Comparison of ENCODE assay signal across 2 cellular contexts in the genomic region with DNA sequence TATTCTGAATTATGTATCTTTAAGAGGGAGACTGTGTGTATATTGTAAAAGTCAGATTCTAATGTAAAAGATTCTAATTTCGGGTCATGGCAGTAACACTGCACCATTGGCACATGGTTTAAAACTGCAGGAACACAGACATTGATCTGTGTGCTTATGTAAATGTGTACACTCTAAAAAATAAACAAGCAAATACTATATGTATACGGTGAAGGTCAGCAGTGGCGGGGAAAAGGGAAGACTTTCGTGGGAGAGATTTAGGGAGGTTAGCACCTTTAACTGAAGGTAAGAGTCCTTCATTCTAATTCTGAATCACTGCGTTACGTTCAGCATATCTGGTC.
TF ChIP-seq lines count a peak whose summit lies in the region.

No MANE protein-coding gene starts in this region.

TF ChIP-seq in GM23338, 12 proteins besides CTCF, POLR2A, EP300 and RAD21 (continued from another document):
- TF ChIP-seq, protein P1, sequence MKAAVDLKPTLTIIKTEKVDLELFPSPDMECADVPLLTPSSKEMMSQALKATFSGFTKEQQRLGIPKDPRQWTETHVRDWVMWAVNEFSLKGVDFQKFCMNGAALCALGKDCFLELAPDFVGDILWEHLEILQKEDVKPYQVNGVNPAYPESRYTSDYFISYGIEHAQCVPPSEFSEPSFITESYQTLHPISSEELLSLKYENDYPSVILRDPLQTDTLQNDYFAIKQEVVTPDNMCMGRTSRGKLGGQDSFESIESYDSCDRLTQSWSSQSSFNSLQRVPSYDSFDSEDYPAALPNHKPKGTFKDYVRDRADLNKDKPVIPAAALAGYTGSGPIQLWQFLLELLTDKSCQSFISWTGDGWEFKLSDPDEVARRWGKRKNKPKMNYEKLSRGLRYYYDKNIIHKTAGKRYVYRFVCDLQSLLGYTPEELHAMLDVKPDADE (IDR thresholded peaks at IDR 0.05): no peak
- TF ChIP-seq ZNF331 (CRISPR knock-in tag; IDR thresholded peaks at IDR 0.05; ENCODE audit: low read depth) (no peak), JUNB (IDR thresholded peaks at IDR 0.05; ENCODE audit: unreplicated experiment) (no peak), REST (IDR thresholded peaks at IDR 0.05; ENCODE audit: unreplicated experiment) (no peak), ZNF114 (CRISPR knock-in tag; IDR thresholded peaks at IDR 0.05) (no peak), EZH2phosphoT487 (IDR thresholded peaks at IDR 0.05; ENCODE audit: unreplicated experiment) (no peak)
TF ChIP-seq in GM23338: peak in this region for 0.

TF ChIP-seq in HepG2, 621 proteins besides CTCF, POLR2A, EP300 and RAD21 (continued from another document and continues in another):
- TF ChIP-seq AHDC1 (CRISPR knock-in tag; IDR thresholded peaks at IDR 0.05; ENCODE audit: borderline replicate concordance): peak; percentile 90; the same call in 1 of the 2 replicates
- TF ChIP-seq GABPA (IDR thresholded peaks at IDR 0.05; ENCODE audit: low read depth, low read length): no peak
- TF ChIP-seq GABPA (CRISPR knock-in tag; IDR thresholded peaks at IDR 0.05; ENCODE audit: low read depth): no peak
- 0 out of 2 replicates have a peak, but pooled peaks have one; percentile 62 for TF ChIP-seq SP140L (CRISPR knock-in tag; IDR thresholded peaks at IDR 0.05; ENCODE audit: borderline replicate concordance)
- no peak for TF ChIP-seq ZNF431 (CRISPR knock-in tag; IDR thresholded peaks at IDR 0.05; ENCODE audit: borderline replicate concordance, low read depth)
- TF ChIP-seq, protein P2, sequence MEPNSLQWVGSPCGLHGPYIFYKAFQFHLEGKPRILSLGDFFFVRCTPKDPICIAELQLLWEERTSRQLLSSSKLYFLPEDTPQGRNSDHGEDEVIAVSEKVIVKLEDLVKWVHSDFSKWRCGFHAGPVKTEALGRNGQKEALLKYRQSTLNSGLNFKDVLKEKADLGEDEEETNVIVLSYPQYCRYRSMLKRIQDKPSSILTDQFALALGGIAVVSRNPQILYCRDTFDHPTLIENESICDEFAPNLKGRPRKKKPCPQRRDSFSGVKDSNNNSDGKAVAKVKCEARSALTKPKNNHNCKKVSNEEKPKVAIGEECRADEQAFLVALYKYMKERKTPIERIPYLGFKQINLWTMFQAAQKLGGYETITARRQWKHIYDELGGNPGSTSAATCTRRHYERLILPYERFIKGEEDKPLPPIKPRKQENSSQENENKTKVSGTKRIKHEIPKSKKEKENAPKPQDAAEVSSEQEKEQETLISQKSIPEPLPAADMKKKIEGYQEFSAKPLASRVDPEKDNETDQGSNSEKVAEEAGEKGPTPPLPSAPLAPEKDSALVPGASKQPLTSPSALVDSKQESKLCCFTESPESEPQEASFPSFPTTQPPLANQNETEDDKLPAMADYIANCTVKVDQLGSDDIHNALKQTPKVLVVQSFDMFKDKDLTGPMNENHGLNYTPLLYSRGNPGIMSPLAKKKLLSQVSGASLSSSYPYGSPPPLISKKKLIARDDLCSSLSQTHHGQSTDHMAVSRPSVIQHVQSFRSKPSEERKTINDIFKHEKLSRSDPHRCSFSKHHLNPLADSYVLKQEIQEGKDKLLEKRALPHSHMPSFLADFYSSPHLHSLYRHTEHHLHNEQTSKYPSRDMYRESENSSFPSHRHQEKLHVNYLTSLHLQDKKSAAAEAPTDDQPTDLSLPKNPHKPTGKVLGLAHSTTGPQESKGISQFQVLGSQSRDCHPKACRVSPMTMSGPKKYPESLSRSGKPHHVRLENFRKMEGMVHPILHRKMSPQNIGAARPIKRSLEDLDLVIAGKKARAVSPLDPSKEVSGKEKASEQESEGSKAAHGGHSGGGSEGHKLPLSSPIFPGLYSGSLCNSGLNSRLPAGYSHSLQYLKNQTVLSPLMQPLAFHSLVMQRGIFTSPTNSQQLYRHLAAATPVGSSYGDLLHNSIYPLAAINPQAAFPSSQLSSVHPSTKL (CRISPR knock-in tag; IDR thresholded peaks at IDR 0.05): peak; percentile 85; the same call in 1 of the 2 replicates
- peak; percentile 38; the same call in 1 of the 2 replicates for TF ChIP-seq SAP130 (CRISPR knock-in tag; IDR thresholded peaks at IDR 0.05; ENCODE audit: low read depth)
- TF ChIP-seq KLF13 (CRISPR knock-in tag; IDR thresholded peaks at IDR 0.05): no peak
- TF ChIP-seq ZBTB20 (CRISPR knock-in tag; IDR thresholded peaks at IDR 0.05; ENCODE audit: borderline replicate concordance, low read depth): peak; percentile 93; the same call in 1 of the 2 replicates
- TF ChIP-seq KDM6A (CRISPR knock-in tag; IDR thresholded peaks at IDR 0.05; ENCODE audit: low read depth): peak; percentile 80; the same call in 1 of the 2 replicates
- TF ChIP-seq ZNF136 (CRISPR knock-in tag; IDR thresholded peaks at IDR 0.05; ENCODE audit: low read depth): no peak
- TF ChIP-seq ZNF160 (CRISPR knock-in tag; IDR thresholded peaks at IDR 0.05): no peak
- TF ChIP-seq NCOA1 (CRISPR knock-in tag; IDR thresholded peaks at IDR 0.05): no peak
- TF ChIP-seq, protein P1 (CRISPR knock-in tag; IDR thresholded peaks at IDR 0.05): no peak
- no peak for TF ChIP-seq PRDM10 (CRISPR knock-in tag; IDR thresholded peaks at IDR 0.05; ENCODE audit: low read depth)
- TF ChIP-seq LCORL (IDR thresholded peaks at IDR 0.05): 0 out of 2 replicates have a peak, but pooled peaks have one; percentile 16
- TF ChIP-seq LCORL (CRISPR knock-in tag; IDR thresholded peaks at IDR 0.05): peak; percentile 64
- no peak for TF ChIP-seq ZNF256 (CRISPR knock-in tag; conservative IDR thresholded peaks at IDR 0.05)
- TF ChIP-seq, protein P3, sequence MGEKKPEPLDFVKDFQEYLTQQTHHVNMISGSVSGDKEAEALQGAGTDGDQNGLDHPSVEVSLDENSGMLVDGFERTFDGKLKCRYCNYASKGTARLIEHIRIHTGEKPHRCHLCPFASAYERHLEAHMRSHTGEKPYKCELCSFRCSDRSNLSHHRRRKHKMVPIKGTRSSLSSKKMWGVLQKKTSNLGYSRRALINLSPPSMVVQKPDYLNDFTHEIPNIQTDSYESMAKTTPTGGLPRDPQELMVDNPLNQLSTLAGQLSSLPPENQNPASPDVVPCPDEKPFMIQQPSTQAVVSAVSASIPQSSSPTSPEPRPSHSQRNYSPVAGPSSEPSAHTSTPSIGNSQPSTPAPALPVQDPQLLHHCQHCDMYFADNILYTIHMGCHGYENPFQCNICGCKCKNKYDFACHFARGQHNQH (CRISPR knock-in tag; IDR thresholded peaks at IDR 0.05): no peak; the same call in 1 of the 2 replicates
- TF ChIP-seq, protein P4, sequence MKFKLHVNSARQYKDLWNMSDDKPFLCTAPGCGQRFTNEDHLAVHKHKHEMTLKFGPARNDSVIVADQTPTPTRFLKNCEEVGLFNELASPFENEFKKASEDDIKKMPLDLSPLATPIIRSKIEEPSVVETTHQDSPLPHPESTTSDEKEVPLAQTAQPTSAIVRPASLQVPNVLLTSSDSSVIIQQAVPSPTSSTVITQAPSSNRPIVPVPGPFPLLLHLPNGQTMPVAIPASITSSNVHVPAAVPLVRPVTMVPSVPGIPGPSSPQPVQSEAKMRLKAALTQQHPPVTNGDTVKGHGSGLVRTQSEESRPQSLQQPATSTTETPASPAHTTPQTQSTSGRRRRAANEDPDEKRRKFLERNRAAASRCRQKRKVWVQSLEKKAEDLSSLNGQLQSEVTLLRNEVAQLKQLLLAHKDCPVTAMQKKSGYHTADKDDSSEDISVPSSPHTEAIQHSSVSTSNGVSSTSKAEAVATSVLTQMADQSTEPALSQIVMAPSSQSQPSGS (CRISPR knock-in tag; IDR thresholded peaks at IDR 0.05): peak; percentile 52; the same call in 1 of the 2 replicates
- TF ChIP-seq U2AF2 (IDR thresholded peaks at IDR 0.05; ENCODE audit: low read depth, low read length): no peak
- TF ChIP-seq FOXK2 (IDR thresholded peaks at IDR 0.05): peak; percentile 71; the same call in 1 of the 2 replicates
- TF ChIP-seq ZFP36L1 (CRISPR knock-in tag; IDR thresholded peaks at IDR 0.05): no peak
- 0 out of 2 replicates have a peak, but pooled peaks have one; percentile 76 for TF ChIP-seq KLF11 (CRISPR knock-in tag; IDR thresholded peaks at IDR 0.05)
- TF ChIP-seq TCF7 (IDR thresholded peaks at IDR 0.05; ENCODE audit: low read depth): peak; percentile 44
- peak; percentile 83; the same call in 1 of the 2 replicates for TF ChIP-seq FOXJ3 (CRISPR knock-in tag; IDR thresholded peaks at IDR 0.05; ENCODE audit: borderline replicate concordance)
- TF ChIP-seq RARA (CRISPR knock-in tag; IDR thresholded peaks at IDR 0.05): peak; percentile 73
- TF ChIP-seq MTF1 (CRISPR knock-in tag; IDR thresholded peaks at IDR 0.05): no peak
- no peak for TF ChIP-seq ZNF619 (CRISPR knock-in tag; IDR thresholded peaks at IDR 0.05)
- TF ChIP-seq, protein P5, sequence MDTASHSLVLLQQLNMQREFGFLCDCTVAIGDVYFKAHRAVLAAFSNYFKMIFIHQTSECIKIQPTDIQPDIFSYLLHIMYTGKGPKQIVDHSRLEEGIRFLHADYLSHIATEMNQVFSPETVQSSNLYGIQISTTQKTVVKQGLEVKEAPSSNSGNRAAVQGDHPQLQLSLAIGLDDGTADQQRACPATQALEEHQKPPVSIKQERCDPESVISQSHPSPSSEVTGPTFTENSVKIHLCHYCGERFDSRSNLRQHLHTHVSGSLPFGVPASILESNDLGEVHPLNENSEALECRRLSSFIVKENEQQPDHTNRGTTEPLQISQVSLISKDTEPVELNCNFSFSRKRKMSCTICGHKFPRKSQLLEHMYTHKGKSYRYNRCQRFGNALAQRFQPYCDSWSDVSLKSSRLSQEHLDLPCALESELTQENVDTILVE (CRISPR knock-in tag; IDR thresholded peaks at IDR 0.05): peak; percentile 29; the same call in 1 of the 2 replicates
